ENCODE assay signal across 23 cellular contexts in the genomic region with DNA sequence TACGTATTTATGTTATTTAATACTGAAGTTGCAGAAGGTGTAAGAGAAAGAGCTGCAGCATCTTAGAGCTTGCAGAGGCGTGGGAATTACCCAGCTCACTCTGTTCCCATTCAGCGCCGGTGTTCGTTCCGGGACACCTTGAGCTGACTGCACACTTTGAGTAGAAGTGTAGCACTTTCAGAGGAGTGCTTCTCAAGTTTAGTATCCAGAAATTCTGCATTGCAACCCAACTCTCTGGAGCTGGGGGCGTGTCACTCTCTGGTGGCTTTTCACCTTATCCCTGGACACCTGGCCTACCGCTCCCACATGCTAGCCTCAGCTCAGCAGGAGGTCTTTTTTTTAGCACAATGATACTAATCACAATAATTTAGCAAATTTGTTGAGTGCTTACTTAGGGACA.
A peak's percentile ranks its signal among the peaks of the same experiment; 100 is the strongest.
DNase-seq lines count a peak whose midpoint lies in the region; ATAC-seq and TF ChIP-seq lines count a peak whose summit lies in the region.
"Had no signal": no experiment of that assay in that cellular context is flagged by ENCODE, and none has a peak within 500 bp of the region (broad histone marks: within the 10 kb centered on the region; RNA-seq: fewer than 3 reads in every experiment).

No MANE protein-coding gene starts in this region.

- WGBS in endodermal cell (ENCODE audit: insufficient coverage in 1 of 2, insufficient read length in 1 of 2), 2 experiments = 93 to 96% methylated on average over 7 to 8 of the region's 8 CpGs
- 90 to 91% methylated on average over 8 of the region's 8 CpGs for WGBS in sigmoid colon, 2 donors

- CTCF ChIA-PET in PC-9 (lab: Charles Lee) = no interaction called here

- ATAC-seq in GM19467 (IDR thresholded peaks at IDR 0.05; ENCODE audit: unreplicated experiment) (no peak), GM21390 (IDR thresholded peaks at IDR 0.05; ENCODE audit: unreplicated experiment) (no peak)
- ATAC-seq in stimulated activated naive B cell treated with anti-CD40 and anti-IgM and Interleukin-4, amounts not matched to agents 10 μg/mL and 1 μg/mL and 100 μg/mL, for 72 hours (replicated peaks) = no peak

- no peaks in the 10 kb centered on the region for H3K36me3 Mint-ChIP-seq in endodermal cell (ENCODE audit: low read depth)
- H3K36me3 Mint-ChIP-seq in stimulated activated naive B cell treated with anti-CD40 and anti-IgM and Interleukin-4, amounts not matched to agents 10 μg/mL and 1 μg/mL and 100 μg/mL, for 72 hours = no peaks in the 10 kb centered on the region
- H3K36me3 Mint-ChIP-seq: IgD-negative memory B cell had no signal

- no peak overlapping the region for H2AFZ ChIP-seq in PC-9

- H3K27ac ChIP-seq in PC-9 = no peak overlapping the region
- no peak overlapping the region for H3K27ac ChIP-seq in endodermal cell (ENCODE audit: low read depth, low read length)
- no peak overlapping the region for H3K27ac ChIP-seq in sigmoid colon
- H3K27ac ChIP-seq: HL-60, KMS-11, Peyer's patch had no signal

- no peak for TF ChIP-seq CTCF in PC-9 (conservative IDR thresholded peaks at IDR 0.05)
- TF ChIP-seq CTCF in endodermal cell (conservative IDR thresholded peaks at IDR 0.05) = no peak
- no peak for TF ChIP-seq CTCF in sigmoid colon (IDR thresholded peaks at IDR 0.05)

- H4K20me1 ChIP-seq in PC-9 (ENCODE audit: insufficient read depth) = no peaks in the 10 kb centered on the region

- no peaks in the 10 kb centered on the region for H3K27me3 Mint-ChIP-seq in endodermal cell (ENCODE audit: insufficient read depth)
- peaks cover 0 to 8% of the 10 kb centered on the region in 2 donors for H3K27me3 Mint-ChIP-seq in stimulated activated naive B cell treated with anti-CD40 and anti-IgM and Interleukin-4, amounts not matched to agents 10 μg/mL and 1 μg/mL and 100 μg/mL, for 72 hours
- H3K27me3 Mint-ChIP-seq: IgD-negative memory B cell had no signal

- no peak overlapping the region for H3K4me3 Mint-ChIP-seq in endodermal cell
- H3K4me3 Mint-ChIP-seq in stimulated activated naive B cell treated with anti-CD40 and anti-IgM and Interleukin-4, amounts not matched to agents 10 μg/mL and 1 μg/mL and 100 μg/mL, for 72 hours = no peak overlapping the region
- H3K4me3 Mint-ChIP-seq: IgD-negative memory B cell had no signal

- H3K4me2 ChIP-seq in PC-9 = 0 out of 2 replicates have a peak overlapping the region, but pooled peaks have one; percentile 1
- H3K4me2 ChIP-seq: KMS-11 had no signal

- H3K4me3 ChIP-seq in PC-9 = no peak overlapping the region
- no peak overlapping the region for H3K4me3 ChIP-seq in endodermal cell (ENCODE audit: low read length)
- no peak overlapping the region for H3K4me3 ChIP-seq in sigmoid colon
- H3K4me3 ChIP-seq: Peyer's patch had no signal

- H3K4me1 ChIP-seq in PC-9 (replicated peaks; ENCODE audit: insufficient read depth) (peaks cover 25% of the 10 kb centered on the region), endodermal cell (ENCODE audit: control insufficient read depth, insufficient read depth, low read length) (no peaks in the 10 kb centered on the region), sigmoid colon (no peaks in the 10 kb centered on the region)
- H3K4me1 ChIP-seq: BE2C had no signal

- no peaks in the 10 kb centered on the region for H3K79me2 ChIP-seq in PC-9 (ENCODE audit: low read depth)

- H3K9ac ChIP-seq in endodermal cell (ENCODE audit: extremely low read depth, low read length, poor library complexity, severe bottlenecking) = no peak overlapping the region
- H3K9ac ChIP-seq: KMS-11 had no signal

- no peaks in the 10 kb centered on the region for H3F3A ChIP-seq in PC-9 (ENCODE audit: insufficient read depth, low read depth)

- TF ChIP-seq EP300 in sigmoid colon (IDR thresholded peaks at IDR 0.05) = no peak

- no peaks in the 10 kb centered on the region for H3K9me3 ChIP-seq in PC-9 (ENCODE audit: insufficient read depth, low read depth)
- no peaks in the 10 kb centered on the region for H3K9me3 ChIP-seq in endodermal cell (ENCODE audit: control insufficient read depth, low read length)
- no peaks in the 10 kb centered on the region for H3K9me3 ChIP-seq in sigmoid colon
- H3K9me3 ChIP-seq: BE2C, Peyer's patch had no signal

- H3K9me2 ChIP-seq in PC-9 (ENCODE audit: insufficient read depth) = no peaks in the 10 kb centered on the region

- no TSS peak for BruUV-seq in PC-9 (replicated peaks; lab: Mats Ljungman, UMichigan)

- no peak overlapping the region for H3K27ac Mint-ChIP-seq in endodermal cell
- no peak overlapping the region for H3K27ac Mint-ChIP-seq in stimulated activated naive B cell treated with anti-CD40 and anti-IgM and Interleukin-4, amounts not matched to agents 10 μg/mL and 1 μg/mL and 100 μg/mL, for 72 hours
- H3K27ac Mint-ChIP-seq: IgD-negative memory B cell had no signal

- H3K36me3 ChIP-seq in PC-9 (ENCODE audit: low read depth) (no peaks in the 10 kb centered on the region), endodermal cell (ENCODE audit: control insufficient read depth, insufficient read depth, low read length) (no peaks in the 10 kb centered on the region), sigmoid colon (no peaks in the 10 kb centered on the region)
- H3K36me3 ChIP-seq: BE2C, Peyer's patch had no signal

- DNase-seq in NCI-H748 (lab: John Stamatoyannopoulos, UW; ENCODE audit: unreplicated experiment) (peak; percentile 95), NCI-H748 treated with DMSO at 0.1 percent for 48 hours (lab: John Stamatoyannopoulos, UW) (no peak), PC-9 (no peak), endodermal cell (peak; percentile 26), sigmoid colon (peak; percentile 24)
- DNase-seq in stimulated activated naive B cell treated with anti-CD40 and anti-IgM and Interleukin-4, amounts not matched to agents 10 μg/mL and 1 μg/mL and 100 μg/mL, for 72 hours = no peak
- DNase-seq: 8988T, ACHN, BE2C, DMS53, GOT3, HCEC 1CT, MM.1S, NCI-H187, NCI-H2081 treated with DMSO at 0.1 percent for 48 hours, NCI-H524, Peyer's patch, SHP77 treated with DMSO at 0.1 percent for 48 hours had no signal

- intact Hi-C loops in PC-9 (cut with micrococcal nuclease; ENCODE audit: unreplicated experiment) (no loop called here), sigmoid colon (cut with DNase I) (no loop called here)

- H3K27me3 ChIP-seq in PC-9 (ENCODE audit: insufficient read depth, low read depth) = no peaks in the 10 kb centered on the region
- H3K27me3 ChIP-seq in endodermal cell (ENCODE audit: control insufficient read depth, insufficient read depth, low read length, poor library complexity, severe bottlenecking) = no peaks in the 10 kb centered on the region
- H3K27me3 ChIP-seq in sigmoid colon = no peaks in the 10 kb centered on the region
- H3K27me3 ChIP-seq: Peyer's patch had no signal

- H3K9me3 Mint-ChIP-seq in endodermal cell = no peaks in the 10 kb centered on the region
- no peaks in the 10 kb centered on the region for H3K9me3 Mint-ChIP-seq in stimulated activated naive B cell treated with anti-CD40 and anti-IgM and Interleukin-4, amounts not matched to agents 10 μg/mL and 1 μg/mL and 100 μg/mL, for 72 hours

- no peak for TF ChIP-seq POLR2A in sigmoid colon (IDR thresholded peaks at IDR 0.05)

- POLR2A ChIA-PET in PC-9 (lab: Charles Lee; ENCODE audit: unreplicated experiment) = interaction anchor here (0.5 to 0.6 kb wide), 2 partner anchors 49 to 1467 kb away, joined by 3 to 6 read pairs; no protein-coding TSS in a partner anchor

- no peaks in the 10 kb centered on the region for H3K4me1 Mint-ChIP-seq in endodermal cell
- H3K4me1 Mint-ChIP-seq in stimulated activated naive B cell treated with anti-CD40 and anti-IgM and Interleukin-4, amounts not matched to agents 10 μg/mL and 1 μg/mL and 100 μg/mL, for 72 hours = no peaks in the 10 kb centered on the region
- H3K4me1 Mint-ChIP-seq: IgD-negative memory B cell had no signal

Comparison
In these comparisons a context has a peak if more than half of its experiments do, and no peak if none do; other contexts are left out.
1. DNase-seq: peak in NCI-H748 (single experiment), endodermal cell (single experiment) and sigmoid colon (single experiment); none in NCI-H748 treated with DMSO at 0.1 percent for 48 hours (single experiment), PC-9 (0 of 2) and stimulated activated naive B cell treated with anti-CD40 and anti-IgM and Interleukin-4, amounts not matched to agents 10 μg/mL and 1 μg/mL and 100 μg/mL, for 72 hours (single experiment).